In genomic region chr15:66253643-66254363, GRCh38 we compare ENCODE assay signal across 8 cellular contexts.
DNase-seq lines count a peak whose midpoint lies in the region; TF ChIP-seq lines count a peak whose summit lies in the region.

Gene MEGF11, minus strand, starts transcription at chr15:66253750. Its CDS starts 125,347 bp downstream, at chr15:66128403.

- in situ Hi-C loops in astrocyte of the spinal cord (cut with HindIII; ENCODE audit: low sequenced_read_pairs): no loop called here

- no peaks in the 10 kb centered on the region for H3K36me3 ChIP-seq in iPS-18a (ENCODE audit: control insufficient read depth, low read depth, low read length)

- no peaks in the 10 kb centered on the region for H3K9me3 ChIP-seq in iPS-18a (ENCODE audit: control insufficient read depth, low read depth, low read length)

- H3K9ac ChIP-seq in iPS-18a (ENCODE audit: low read length): no peak within 1 kb of the TSS

- H3K27ac ChIP-seq in iPS-18a (ENCODE audit: low read length): no peak within 1 kb of the TSS

- peaks cover 76% of the 10 kb centered on the region for H3K27me3 ChIP-seq in iPS-18a (ENCODE audit: control insufficient read depth, insufficient read depth, low read length)

- DNase-seq in DMS79 treated with DMSO at 0.1 percent for 48 hours (lab: John Stamatoyannopoulos, UW) (peak; percentile 8), DMS79 (lab: John Stamatoyannopoulos, UW) (no peak), NCI-H146 treated with DMSO at 0.1 percent for 48 hours (lab: John Stamatoyannopoulos, UW; ENCODE audit: unreplicated experiment) (peak; percentile 26), astrocyte of the spinal cord (ENCODE audit: low read depth, low spot score) (peak; percentile 30), skeletal muscle cell (ENCODE audit: low read depth) (no peak), NCI-H187 (lab: John Stamatoyannopoulos, UW) (no peak), CD1c-positive myeloid dendritic cell (ENCODE audit: extremely low spot score) (no peak)

- peak within 1 kb of the TSS; percentile 32 for H3K4me3 ChIP-seq in astrocyte of the spinal cord (ENCODE audit: low read depth, low read length)
- H3K4me3 ChIP-seq in iPS-18a (ENCODE audit: low read length): peak within 1 kb of the TSS; percentile 64
- peak within 1 kb of the TSS; percentile 37 for H3K4me3 ChIP-seq in skeletal muscle cell (ENCODE audit: low read depth, low read length)

- TF ChIP-seq CTCF in astrocyte of the spinal cord (IDR thresholded peaks at IDR 0.05; ENCODE audit: low read depth, low read length): no peak

- peaks cover 17% of the 10 kb centered on the region for H3K4me1 ChIP-seq in iPS-18a (ENCODE audit: control insufficient read depth, low read depth, low read length)

Comparison
In these comparisons a context has a peak if more than half of its experiments do, and no peak if none do; other contexts are left out.
1. DNase-seq: peak in DMS79 treated with DMSO at 0.1 percent for 48 hours (single experiment), NCI-H146 treated with DMSO at 0.1 percent for 48 hours (single experiment) and astrocyte of the spinal cord (single experiment); none in DMS79 (single experiment), skeletal muscle cell (single experiment), NCI-H187 (0 of 2) and CD1c-positive myeloid dendritic cell (single experiment).
2. Peak in every context shown above with its lines, with median percentiles within 50 percentile points of each other: H3K4me3 ChIP-seq.